In the genomic region with DNA sequence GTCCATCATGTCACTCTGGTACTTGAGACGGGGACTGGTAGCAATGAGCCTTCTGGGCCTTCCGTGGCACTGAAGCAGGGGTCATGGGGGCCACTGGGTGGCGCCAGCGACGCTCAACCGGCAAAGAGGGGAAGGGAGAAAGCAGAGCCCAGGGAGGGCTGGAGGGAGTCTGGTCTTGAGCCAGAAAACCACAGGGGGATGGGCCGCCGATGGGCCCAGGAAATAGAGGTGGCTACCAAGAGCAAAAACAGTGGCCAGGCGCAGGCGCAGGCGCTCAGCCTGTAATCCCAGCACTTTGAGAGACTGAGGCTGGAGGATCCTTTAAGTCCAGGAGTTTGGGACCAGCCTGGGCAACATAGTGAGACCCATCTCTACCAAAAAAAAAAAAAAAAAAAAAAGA, we compare ENCODE assay signal across 8 cellular contexts. TPM values are rescaled to one million over a fixed set of nuclear protein-coding genes. Genes with fewer than 3 reads are reported as not detected.
DNase-seq lines count a peak whose midpoint lies in the region; ATAC-seq and TF ChIP-seq lines count a peak whose summit lies in the region.

No MANE protein-coding gene starts in this region.

- H3K36me3 ChIP-seq in cardiac muscle cell, result no peaks in the 10 kb centered on the region
- no peaks in the 10 kb centered on the region for H3K36me3 ChIP-seq in Peyer's patch
- H3K36me3 ChIP-seq in adipocyte (ENCODE audit: control insufficient read depth, insufficient read depth, low read length, severe bottlenecking), result no peaks in the 10 kb centered on the region
- no peaks in the 10 kb centered on the region for H3K36me3 ChIP-seq in upper lobe of right lung

- H3K4me3 ChIP-seq in cardiac muscle cell (no peak overlapping the region), Peyer's patch (no peak overlapping the region), adipocyte (ENCODE audit: low read length) (no peak overlapping the region), upper lobe of right lung (no peak overlapping the region)

- peak; percentile 74 for TF ChIP-seq CTCF in cardiac muscle cell (IDR thresholded peaks at IDR 0.05; ENCODE audit: low read depth, low read length)
- TF ChIP-seq CTCF in Peyer's patch (IDR thresholded peaks at IDR 0.05), result peak in 4 of 6 experiments; percentile 40 to 50 (median 47)
- TF ChIP-seq CTCF in upper lobe of right lung (IDR thresholded peaks at IDR 0.05), result peak; percentile 55

- no peaks in the 10 kb centered on the region for H3K27me3 ChIP-seq in cardiac muscle cell
- H3K27me3 ChIP-seq in Peyer's patch, result no peaks in the 10 kb centered on the region
- H3K27me3 ChIP-seq in adipocyte (replicated peaks; ENCODE audit: control insufficient read depth, insufficient read depth, low read length), result no peaks in the 10 kb centered on the region
- H3K27me3 ChIP-seq in upper lobe of right lung, result no peaks in the 10 kb centered on the region

- peak; percentile 61 for ATAC-seq in HG02938 (IDR thresholded peaks at IDR 0.05; ENCODE audit: unreplicated experiment)
- ATAC-seq in left lobe of liver, result peak; percentile 83
- peak; percentile 86 for ATAC-seq in upper lobe of right lung
- no peak for ATAC-seq in HG03457 (IDR thresholded peaks at IDR 0.05; ENCODE audit: unreplicated experiment)

- TF ChIP-seq POLR2A in Peyer's patch (IDR thresholded peaks at IDR 0.05), result no peak

- intact Hi-C loops in cardiac septum (cut with DNase I), result no loop called here
- intact Hi-C loops in upper lobe of right lung (cut with DNase I), result no loop called here

- H3K9me3 ChIP-seq in cardiac muscle cell (ENCODE audit: low read depth) (no peaks in the 10 kb centered on the region), Peyer's patch (no peaks in the 10 kb centered on the region), adipocyte (ENCODE audit: control insufficient read depth, low read length) (no peaks in the 10 kb centered on the region), upper lobe of right lung (no peaks in the 10 kb centered on the region)

- H3K9ac ChIP-seq in adipocyte (ENCODE audit: low read length), result no peak overlapping the region

- peak; percentile 32 to 65 for DNase-seq in cardiac muscle cell (ENCODE audit: low read depth in 1 of 2, low spot score in 1 of 2)
- no peak for DNase-seq in cardiac septum (ENCODE audit: low spot score)
- peak in 2 of 3 donors; percentile 50 to 60 for DNase-seq in Peyer's patch
- DNase-seq in adipocyte (ENCODE audit: low read depth), result peak; percentile 40
- DNase-seq in left lobe of liver (ENCODE audit: low spot score), result no peak
- DNase-seq in upper lobe of right lung, result peak; percentile 66

- H3K27ac ChIP-seq in cardiac muscle cell (no peak overlapping the region), Peyer's patch (no peak overlapping the region), upper lobe of right lung (no peak overlapping the region)

- H3K4me1 ChIP-seq in cardiac muscle cell (ENCODE audit: low read depth) (no peaks in the 10 kb centered on the region), Peyer's patch (no peaks in the 10 kb centered on the region), adipocyte (ENCODE audit: control insufficient read depth, insufficient read depth, low read length) (no peaks in the 10 kb centered on the region), upper lobe of right lung (no peaks in the 10 kb centered on the region)

RNA-seq across cellular contexts. Expression of a gene that starts 21.8 kb away (rescaled TPM):
- total RNA-seq in cardiac muscle cell (10.3 and 12.6 TPM in 2 replicates), cardiac septum (11.5 TPM), Peyer's patch (10 to 100 TPM; 14.0 to 19.4 (median 17.4) TPM), left lobe of liver (7.1 TPM), upper lobe of right lung (19.3 TPM)
- polyA plus RNA-seq in cardiac muscle cell, result 3.2 and 4.9 TPM in 2 replicates

RNA-seq across cellular contexts. Expression of a gene that starts 22.2 kb away (rescaled TPM):
- total RNA-seq in cardiac muscle cell (15.2 and 30.8 TPM in 2 replicates), cardiac septum (6.8 TPM), Peyer's patch (10 to 100 TPM; 18.6 to 27.5 (median 22.7) TPM), left lobe of liver (7.0 TPM), upper lobe of right lung (9.6 TPM)
- 10.7 and 13.4 TPM in 2 replicates for polyA plus RNA-seq in cardiac muscle cell

Comparison
In these comparisons a context has a peak if more than half of its experiments do, and no peak if none do; other contexts are left out.
1. DNase-seq: peak in cardiac muscle cell (2 of 2), Peyer's patch (2 of 3), adipocyte (single experiment) and upper lobe of right lung (single experiment); none in cardiac septum (single experiment) and left lobe of liver (single experiment).
2. Peak in every context shown above with its lines, with median percentiles within 50 percentile points of each other: CTCF ChIP-seq.